Comparison of ENCODE assay signal across 8 cellular contexts in genomic region chr17:55420067-55420775, GRCh38. TPM values are rescaled to one million over a fixed set of nuclear protein-coding genes. Genes with fewer than 3 reads are reported as not detected.
DNase-seq lines count a peak whose midpoint lies in the region; ATAC-seq, FAIRE-seq and TF ChIP-seq lines count a peak whose summit lies in the region.

No MANE protein-coding gene starts in this region.

- H3K4me2 ChIP-seq in DND-41 (ENCODE audit: insufficient read depth, low read length) (peak overlapping the region; percentile 68), keratinocyte (ENCODE audit: control insufficient read depth, extremely low read depth, insufficient read depth, low read depth, low read length) (peak overlapping the region; percentile 85)

- H3K4me3 ChIP-seq in DND-41 (ENCODE audit: low read depth in 1 of 2, low read length in 2 of 2) (peak overlapping the region; percentile 66 to 83; a peak in 3 of 4 replicates), keratinocyte (ENCODE audit: control insufficient read depth in 2 of 3, extremely low read depth in 1 of 3, insufficient read depth in 2 of 3, low read depth in 1 of 3, low read length in 3 of 3) (peak overlapping the region; percentile 81 to 82 (median 81)), stomach smooth muscle (ENCODE audit: low read length in 2 of 2) (peak overlapping the region; percentile 75 to 98)

- peak; percentile 66 for DNase-seq in DND-41
- DNase-seq in MV-4-11 (lab: John Stamatoyannopoulos, UW): peak; percentile 82
- DNase-seq in keratinocyte (ENCODE audit: low read depth, low spot score): no peak
- no peak for DNase-seq in mucosa of gallbladder (ENCODE audit: low spot score)
- no peak for DNase-seq in inferior parietal cortex (ENCODE audit: extremely low spot score)

- H3K4me1 ChIP-seq in DND-41 (ENCODE audit: insufficient read depth, low read length): peaks cover 32% of the 10 kb centered on the region
- H3K4me1 ChIP-seq in keratinocyte (ENCODE audit: control insufficient read depth, extremely low read depth, insufficient read depth, low read length): peaks cover 8% of the 10 kb centered on the region
- H3K4me1 ChIP-seq in stomach smooth muscle (ENCODE audit: control insufficient read depth, insufficient read depth, low read length): peaks cover 4% of the 10 kb centered on the region

- H3K27ac Mint-ChIP-seq in activated naive CD8-positive, alpha-beta T cell: peak overlapping the region; percentile 93

- H3K79me2 ChIP-seq in DND-41 (ENCODE audit: insufficient read depth, low read length) (peaks cover 64% of the 10 kb centered on the region), keratinocyte (ENCODE audit: control insufficient read depth, insufficient read depth, low read length) (peaks cover 2% of the 10 kb centered on the region)

- TF ChIP-seq CTCF in DND-41 (IDR thresholded peaks at IDR 0.05; ENCODE audit: borderline replicate concordance, extremely low read depth, low read length, poor library complexity, severe bottlenecking) (no peak), keratinocyte (optimal IDR thresholded peaks at IDR 0.05 in 1 of 3, IDR thresholded peaks at IDR 0.05 in 1 of 3, conservative IDR thresholded peaks at IDR 0.05 in 1 of 3; ENCODE audit: extremely low read depth in 1 of 3, insufficient read depth in 2 of 3, low read length in 3 of 3) (no peak)

- peak overlapping the region; percentile 81 for H2AFZ ChIP-seq in DND-41 (ENCODE audit: low read depth, low read length)
- peak overlapping the region; percentile 76 for H2AFZ ChIP-seq in keratinocyte (ENCODE audit: control insufficient read depth, low read length)

- peaks cover 3% of the 10 kb centered on the region for H3K9me3 Mint-ChIP-seq in activated naive CD8-positive, alpha-beta T cell (ENCODE audit: low read depth)

- H3K27ac ChIP-seq in DND-41 (ENCODE audit: low read length): peak overlapping the region; percentile 74
- H3K27ac ChIP-seq in keratinocyte (ENCODE audit: control insufficient read depth, insufficient read depth, low read length): no peak overlapping the region
- peak overlapping the region; percentile 93 for H3K27ac ChIP-seq in stomach smooth muscle (ENCODE audit: low read length)

- H3K9me3 ChIP-seq in DND-41 (ENCODE audit: insufficient read depth, low read length, severe bottlenecking): no peaks in the 10 kb centered on the region
- H3K9me3 ChIP-seq in keratinocyte (ENCODE audit: control insufficient read depth, low read depth, low read length): no peaks in the 10 kb centered on the region
- no peaks in the 10 kb centered on the region for H3K9me3 ChIP-seq in stomach smooth muscle (ENCODE audit: control insufficient read depth in 2 of 2, low read length in 2 of 2)

- ATAC-seq in DND-41 (ENCODE audit: insufficient read depth, low read depth) (peak; percentile 54), GM21423 (IDR thresholded peaks at IDR 0.05; ENCODE audit: unreplicated experiment) (peak; percentile 41)

- H3K9me1 ChIP-seq in keratinocyte (ENCODE audit: control insufficient read depth, extremely low read depth, insufficient read depth, low read length): no peaks in the 10 kb centered on the region

- H3K36me3 ChIP-seq in DND-41 (ENCODE audit: insufficient read depth, low read length) (peaks cover 14% of the 10 kb centered on the region), keratinocyte (ENCODE audit: control insufficient read depth in 2 of 2, extremely low read depth in 1 of 2, insufficient read depth in 2 of 2, low read length in 2 of 2) (no peaks in the 10 kb centered on the region), stomach smooth muscle (ENCODE audit: control insufficient read depth in 2 of 2, insufficient read depth in 2 of 2, low read length in 2 of 2) (no peaks in the 10 kb centered on the region)

- H4K20me1 ChIP-seq in DND-41 (ENCODE audit: insufficient read depth, low read length) (peaks cover 16% of the 10 kb centered on the region), keratinocyte (ENCODE audit: control insufficient read depth, extremely low read depth, insufficient read depth, low read length) (no peaks in the 10 kb centered on the region)

- peak overlapping the region; percentile 97 for H3K9ac ChIP-seq in DND-41 (ENCODE audit: low read depth, low read length)
- peak overlapping the region; percentile 94 for H3K9ac ChIP-seq in keratinocyte (ENCODE audit: control insufficient read depth, extremely low read depth, insufficient read depth, low read length)
- peak overlapping the region; percentile 89 to 96 for H3K9ac ChIP-seq in stomach smooth muscle (ENCODE audit: low read length in 2 of 2)

- peak overlapping the region; percentile 90 for H3K4me3 Mint-ChIP-seq in activated naive CD8-positive, alpha-beta T cell

- dilution Hi-C loops in keratinocyte (cut with MboI; ENCODE audit: extremely low pct_ligation_motif_present, low sequenced_read_pairs): no loop called here

- peaks cover 3% of the 10 kb centered on the region for H3K36me3 Mint-ChIP-seq in activated naive CD8-positive, alpha-beta T cell

- peaks cover 7% of the 10 kb centered on the region for H3K27me3 Mint-ChIP-seq in activated naive CD8-positive, alpha-beta T cell

- FAIRE-seq in keratinocyte (lab: Jason Lieb, UNC): peak; percentile 34

- peaks cover 20% of the 10 kb centered on the region for H3K27me3 ChIP-seq in DND-41 (ENCODE audit: insufficient read depth, low read length, poor library complexity)
- peaks cover 9% of the 10 kb centered on the region for H3K27me3 ChIP-seq in keratinocyte (ENCODE audit: control insufficient read depth, extremely low read depth, insufficient read depth, low read length)
- no peaks in the 10 kb centered on the region for H3K27me3 ChIP-seq in stomach smooth muscle (ENCODE audit: control insufficient read depth in 1 of 2, insufficient read depth in 2 of 2, low read length in 2 of 2)

- peaks cover 46% of the 10 kb centered on the region for H3K4me1 Mint-ChIP-seq in activated naive CD8-positive, alpha-beta T cell (ENCODE audit: low read depth)

RNA-seq across cellular contexts. Expression of gene MMD, which starts 1.4 kb away (rescaled TPM):
- 4.5 to 6.4 TPM (median 6.0 TPM) in 3 replicates for polyA plus RNA-seq in keratinocyte
- polyA plus RNA-seq in keratinocyte (2011; ENCODE audit: low read depth): 2.5 TPM
- polyA plus RNA-seq in keratinocyte (2011; cell fraction: cytosol; rRNA removed): 3.9 and 7.0 TPM in 2 replicates
- 2.3 and 3.8 TPM in 2 replicates for polyA plus RNA-seq in keratinocyte (2011; cell fraction: nucleus; rRNA removed)
- 3.6 and 4.3 TPM in 2 replicates for polyA plus RNA-seq in keratinocyte (2012; ENCODE audit: low replicate concordance)
- polyA minus RNA-seq in keratinocyte: 1.5 to 3.6 TPM (median 2.9 TPM) in 3 replicates
- polyA minus RNA-seq in keratinocyte (2011; cell fraction: cytosol; rRNA and poly(A)+ RNA removed): 2.9 TPM
- polyA minus RNA-seq in keratinocyte (2011; cell fraction: nucleus; rRNA and poly(A)+ RNA removed): 1.1 and 3.9 TPM in 2 replicates
- total RNA-seq in mucosa of gallbladder: 16.8 TPM

Comparison
In these comparisons a context has a peak if more than half of its experiments do, and no peak if none do; other contexts are left out.
1. DNase-seq: peak in DND-41 (single experiment) and MV-4-11 (single experiment); none in keratinocyte (single experiment), mucosa of gallbladder (single experiment) and inferior parietal cortex (single experiment).
2. Peak in every context shown above with its lines, with median percentiles within 50 percentile points of each other: H3K4me3 ChIP-seq and H3K9ac ChIP-seq.